Comparison of ENCODE assay signal across 13 cellular contexts in the genomic region with DNA sequence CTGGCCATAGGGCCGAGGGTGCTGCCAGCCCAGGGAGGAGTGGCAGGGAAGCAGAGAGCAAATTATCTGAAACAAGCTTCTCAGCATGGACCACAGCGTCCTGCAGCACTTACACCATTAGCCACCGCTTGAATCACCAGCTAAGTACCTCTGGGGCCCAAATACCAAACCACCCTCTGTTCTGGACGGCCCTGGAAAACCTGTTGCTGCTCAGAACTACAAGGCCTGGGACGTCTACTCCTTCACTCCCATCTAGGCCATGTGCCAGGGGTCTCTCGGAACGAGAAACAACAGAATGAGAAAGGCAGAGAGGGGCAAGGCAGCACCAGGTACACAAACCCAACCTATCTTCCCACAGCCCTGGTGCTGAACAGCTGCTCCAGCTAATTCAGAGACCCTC. TPM values are rescaled to one million over a fixed set of nuclear protein-coding genes. Genes with fewer than 3 reads are reported as not detected.
DNase-seq lines count a peak whose midpoint lies in the region; ATAC-seq and TF ChIP-seq lines count a peak whose summit lies in the region.
"Had no signal": no experiment of that assay in that cellular context is flagged by ENCODE, and none has a peak within 500 bp of the region (broad histone marks: within the 10 kb centered on the region; RNA-seq: fewer than 3 reads in every experiment).

No MANE protein-coding gene starts in this region.

- H2AFZ ChIP-seq in smooth muscle cell (ENCODE audit: low read depth), result no peak overlapping the region
- H2AFZ ChIP-seq: GM23248 had no signal

- TF ChIP-seq CTCF in activated CD8-positive, alpha-beta T cell treated with anti-CD3 and anti-CD28 coated beads for 36 hours (IDR thresholded peaks at IDR 0.05), result no peak
- TF ChIP-seq CTCF in C4-2B (conservative IDR thresholded peaks at IDR 0.05) (no peak), WTC11 (IDR thresholded peaks at IDR 0.05) (no peak), neural crest cell (conservative IDR thresholded peaks at IDR 0.05) (no peak), smooth muscle cell (IDR thresholded peaks at IDR 0.05; ENCODE audit: borderline replicate concordance, insufficient read depth, poor library complexity, severe bottlenecking) (no peak)

- POLR2A ChIA-PET in activated CD8-positive, alpha-beta T cell treated with anti-CD3 and anti-CD28 coated beads, Interleukin-2, amount 10 ng/mL, durations not matched to agents 7 days and 5 days (lab: Charles Lee), result interaction anchor here (0.8 to 1.1 kb wide), 2 partner anchors 10 to 17 kb away, joined by 3 to 4 read pairs; no protein-coding TSS in a partner anchor
- POLR2A ChIA-PET in activated CD8-positive, alpha-beta T cell treated with anti-CD3 and anti-CD28 coated beads for 36 hours (lab: Charles Lee), result no interaction called here
- POLR2A ChIA-PET in WTC11 (lab: Charles Lee), result no interaction called here

- 85% methylated on average over 7 of the region's 7 CpGs for WGBS in smooth muscle cell (ENCODE audit: low lambda C conversion rate)

- intact Hi-C loops in activated CD8-positive, alpha-beta T cell treated with anti-CD3 and anti-CD28 coated beads for 36 hours (cut with micrococcal nuclease), result no loop called here

- H3K9ac ChIP-seq in smooth muscle cell (ENCODE audit: low read depth), result no peak overlapping the region
- H3K9ac ChIP-seq: GM23248 had no signal

- peaks cover 93% of the 10 kb centered on the region for H4K20me1 ChIP-seq in smooth muscle cell (ENCODE audit: low read depth)

- H3K9me3 ChIP-seq in smooth muscle cell (replicated peaks; ENCODE audit: low read depth), result no peaks in the 10 kb centered on the region

- CTCF ChIA-PET in activated CD8-positive, alpha-beta T cell treated with anti-CD3 and anti-CD28 coated beads, Interleukin-2, amount 10 ng/mL, durations not matched to agents 7 days and 5 days (lab: Charles Lee), result no interaction called here
- CTCF ChIA-PET in activated CD8-positive, alpha-beta T cell treated with anti-CD3 and anti-CD28 coated beads for 36 hours (lab: Charles Lee), result interaction anchor here (2.3 kb wide), 1 partner anchor 58 kb away, joined by 8 read pairs; no protein-coding TSS in a partner anchor
- CTCF ChIA-PET in WTC11 (lab: Charles Lee), result interaction anchor here (1.4 to 2.8 kb wide), 2 partner anchors 58 to 125 kb away, joined by 4 to 8 read pairs; no protein-coding TSS in a partner anchor

- peak overlapping the region; percentile 52 for H3K27ac Mint-ChIP-seq in activated CD8-positive, alpha-beta T cell treated with anti-CD3 and anti-CD28 coated beads, Interleukin-2, amount 10 ng/mL, durations not matched to agents 7 days and 5 days
- H3K27ac Mint-ChIP-seq in activated CD8-positive, alpha-beta T cell treated with anti-CD3 and anti-CD28 coated beads for 36 hours, result no peak overlapping the region
- H3K27ac Mint-ChIP-seq in WTC11, result 0 out of 2 replicates have a peak overlapping the region, but pooled peaks have one; percentile 45
- H3K27ac Mint-ChIP-seq in neural crest cell (ENCODE audit: unreplicated experiment), result peak overlapping the region; percentile 35

- H3K9me3 Mint-ChIP-seq in activated CD8-positive, alpha-beta T cell treated with anti-CD3 and anti-CD28 coated beads, Interleukin-2, amount 10 ng/mL, durations not matched to agents 7 days and 5 days (ENCODE audit: insufficient read depth), result no peaks in the 10 kb centered on the region
- H3K9me3 Mint-ChIP-seq in activated CD8-positive, alpha-beta T cell treated with anti-CD3 and anti-CD28 coated beads for 36 hours, result no peaks in the 10 kb centered on the region
- H3K9me3 Mint-ChIP-seq in WTC11, result no peaks in the 10 kb centered on the region
- no peaks in the 10 kb centered on the region for H3K9me3 Mint-ChIP-seq in neural crest cell

- no peaks in the 10 kb centered on the region for H3K36me3 ChIP-seq in smooth muscle cell (ENCODE audit: low read depth)

- no peak overlapping the region for H3K4me3 Mint-ChIP-seq in activated CD8-positive, alpha-beta T cell treated with anti-CD3 and anti-CD28 coated beads, Interleukin-2, amount 10 ng/mL, durations not matched to agents 7 days and 5 days
- H3K4me3 Mint-ChIP-seq in activated CD8-positive, alpha-beta T cell treated with anti-CD3 and anti-CD28 coated beads for 36 hours, result no peak overlapping the region
- no peak overlapping the region for H3K4me3 Mint-ChIP-seq in WTC11
- no peak overlapping the region for H3K4me3 Mint-ChIP-seq in neural crest cell

- H3K4me3 ChIP-seq in smooth muscle cell, result no peak overlapping the region
- H3K4me3 ChIP-seq: GM23248 had no signal

- H3K79me2 ChIP-seq in smooth muscle cell (ENCODE audit: low read depth), result no peaks in the 10 kb centered on the region

- H3K27ac ChIP-seq in C4-2B (peak overlapping the region; percentile 39), smooth muscle cell (ENCODE audit: low read depth) (no peak overlapping the region)
- H3K27ac ChIP-seq: 22Rv1, GM23248 had no signal

- H3K27me3 Mint-ChIP-seq in activated CD8-positive, alpha-beta T cell treated with anti-CD3 and anti-CD28 coated beads, Interleukin-2, amount 10 ng/mL, durations not matched to agents 7 days and 5 days (ENCODE audit: low read depth), result no peaks in the 10 kb centered on the region
- H3K27me3 Mint-ChIP-seq in activated CD8-positive, alpha-beta T cell treated with anti-CD3 and anti-CD28 coated beads for 36 hours, result no peaks in the 10 kb centered on the region
- H3K27me3 Mint-ChIP-seq in WTC11 (ENCODE audit: low read depth), result no peaks in the 10 kb centered on the region
- H3K27me3 Mint-ChIP-seq in neural crest cell (ENCODE audit: low read depth), result no peaks in the 10 kb centered on the region

- no peak overlapping the region for H3K4me2 ChIP-seq in smooth muscle cell

- H3K4me1 ChIP-seq in smooth muscle cell (ENCODE audit: low read depth), result no peaks in the 10 kb centered on the region

- H3K36me3 Mint-ChIP-seq in activated CD8-positive, alpha-beta T cell treated with anti-CD3 and anti-CD28 coated beads, Interleukin-2, amount 10 ng/mL, durations not matched to agents 7 days and 5 days (ENCODE audit: low read depth), result peaks cover 6% of the 10 kb centered on the region
- H3K36me3 Mint-ChIP-seq in activated CD8-positive, alpha-beta T cell treated with anti-CD3 and anti-CD28 coated beads for 36 hours (ENCODE audit: low read depth), result peaks cover 1% of the 10 kb centered on the region
- H3K36me3 Mint-ChIP-seq in WTC11 (no peaks in the 10 kb centered on the region; the same call in 1 of the 2 replicates), neural crest cell (ENCODE audit: low read depth) (peaks cover 4% of the 10 kb centered on the region)

- no peak for DNase-seq in activated CD8-positive, alpha-beta T cell treated with anti-CD3 and anti-CD28 coated beads, Interleukin-2, amount 10 ng/mL, durations not matched to agents 7 days and 5 days
- DNase-seq in activated CD8-positive, alpha-beta T cell treated with anti-CD3 and anti-CD28 coated beads for 36 hours, result no peak
- no peak for DNase-seq in WTC11 (ENCODE audit: low spot score)
- no peak for DNase-seq in neural crest cell (ENCODE audit: low read depth, low spot score)
- no peak for DNase-seq in smooth muscle cell (lab: John Stamatoyannopoulos, UW; ENCODE audit: unreplicated experiment)
- DNase-seq in NCI-H510A treated with DMSO at 0.1 percent for 48 hours (lab: John Stamatoyannopoulos, UW), result no peak
- DNase-seq: DMS53, GF-D8, GM23248, H7 had no signal

- peaks cover 14% of the 10 kb centered on the region for H3K4me1 Mint-ChIP-seq in activated CD8-positive, alpha-beta T cell treated with anti-CD3 and anti-CD28 coated beads, Interleukin-2, amount 10 ng/mL, durations not matched to agents 7 days and 5 days (ENCODE audit: low read depth)
- H3K4me1 Mint-ChIP-seq in activated CD8-positive, alpha-beta T cell treated with anti-CD3 and anti-CD28 coated beads for 36 hours (ENCODE audit: low read depth), result peaks cover 9% of the 10 kb centered on the region
- H3K4me1 Mint-ChIP-seq in WTC11 (no peaks in the 10 kb centered on the region), neural crest cell (no peaks in the 10 kb centered on the region)

- no peaks in the 10 kb centered on the region for H3K27me3 ChIP-seq in smooth muscle cell (ENCODE audit: low read depth)

- ATAC-seq in activated CD8-positive, alpha-beta T cell treated with anti-CD3 and anti-CD28 coated beads, Interleukin-2, amount 10 ng/mL, durations not matched to agents 7 days and 5 days, result no peak
- ATAC-seq in activated CD8-positive, alpha-beta T cell treated with anti-CD3 and anti-CD28 coated beads for 36 hours, result no peak
- ATAC-seq in WTC11 (no peak), GM18861 (IDR thresholded peaks at IDR 0.05; ENCODE audit: unreplicated experiment) (no peak)

- H3F3A ChIP-seq in smooth muscle cell (ENCODE audit: low read depth), result no peaks in the 10 kb centered on the region

RNA-seq across cellular contexts. Expression of a gene that starts 39.9 kb away (rescaled TPM):
- 10 to 100 TPM; 12.5 to 14.0 TPM for total RNA-seq in activated CD8-positive, alpha-beta T cell treated with anti-CD3 and anti-CD28 coated beads, Interleukin-2, amount 10 ng/mL, durations not matched to agents 7 days and 5 days
- 10 to 100 TPM; 11.6 to 14.1 TPM for total RNA-seq in activated CD8-positive, alpha-beta T cell treated with anti-CD3 and anti-CD28 coated beads for 36 hours
- total RNA-seq in WTC11 (2021) (19.3 to 29.5 TPM (median 22.8 TPM) in 3 replicates), neural crest cell (33.8 and 34.3 TPM in 2 replicates), smooth muscle cell (10.6 and 15.1 TPM in 2 replicates)
- 15.0 and 24.0 TPM in 2 replicates for polyA plus RNA-seq in smooth muscle cell

RNA-seq across cellular contexts. Expression of a gene that starts 47.4 kb away (rescaled TPM):
- total RNA-seq in activated CD8-positive, alpha-beta T cell treated with anti-CD3 and anti-CD28 coated beads, Interleukin-2, amount 10 ng/mL, durations not matched to agents 7 days and 5 days, result 10 to 100 TPM; 25.9 to 30.5 TPM
- 10 to 100 TPM; 15.9 to 18.9 TPM for total RNA-seq in activated CD8-positive, alpha-beta T cell treated with anti-CD3 and anti-CD28 coated beads for 36 hours
- total RNA-seq in WTC11 (2021) (14.0 to 16.9 TPM (median 16.1 TPM) in 3 replicates), neural crest cell (21.7 and 22.1 TPM in 2 replicates), smooth muscle cell (4.6 and 9.8 TPM in 2 replicates)
- 5.9 and 6.6 TPM in 2 replicates for polyA plus RNA-seq in smooth muscle cell

RNA-seq across cellular contexts. Expression of a gene that starts 47.7 kb away (rescaled TPM):
- under 1 TPM; 0.47 to 0.63 TPM for total RNA-seq in activated CD8-positive, alpha-beta T cell treated with anti-CD3 and anti-CD28 coated beads, Interleukin-2, amount 10 ng/mL, durations not matched to agents 7 days and 5 days
- under 1 TPM; 0.40 to 0.47 TPM for total RNA-seq in activated CD8-positive, alpha-beta T cell treated with anti-CD3 and anti-CD28 coated beads for 36 hours
- total RNA-seq in WTC11 (2021) (0.41 to 1.7 TPM (median 0.48 TPM) in 3 replicates), neural crest cell (6.6 and 7.5 TPM in 2 replicates), smooth muscle cell (0.18 and 1.1 TPM in 2 replicates)
- polyA plus RNA-seq in smooth muscle cell, result 1.0 and 3.1 TPM in 2 replicates
